Comparison of ENCODE assay signal across 11 cellular contexts in the genomic region with DNA sequence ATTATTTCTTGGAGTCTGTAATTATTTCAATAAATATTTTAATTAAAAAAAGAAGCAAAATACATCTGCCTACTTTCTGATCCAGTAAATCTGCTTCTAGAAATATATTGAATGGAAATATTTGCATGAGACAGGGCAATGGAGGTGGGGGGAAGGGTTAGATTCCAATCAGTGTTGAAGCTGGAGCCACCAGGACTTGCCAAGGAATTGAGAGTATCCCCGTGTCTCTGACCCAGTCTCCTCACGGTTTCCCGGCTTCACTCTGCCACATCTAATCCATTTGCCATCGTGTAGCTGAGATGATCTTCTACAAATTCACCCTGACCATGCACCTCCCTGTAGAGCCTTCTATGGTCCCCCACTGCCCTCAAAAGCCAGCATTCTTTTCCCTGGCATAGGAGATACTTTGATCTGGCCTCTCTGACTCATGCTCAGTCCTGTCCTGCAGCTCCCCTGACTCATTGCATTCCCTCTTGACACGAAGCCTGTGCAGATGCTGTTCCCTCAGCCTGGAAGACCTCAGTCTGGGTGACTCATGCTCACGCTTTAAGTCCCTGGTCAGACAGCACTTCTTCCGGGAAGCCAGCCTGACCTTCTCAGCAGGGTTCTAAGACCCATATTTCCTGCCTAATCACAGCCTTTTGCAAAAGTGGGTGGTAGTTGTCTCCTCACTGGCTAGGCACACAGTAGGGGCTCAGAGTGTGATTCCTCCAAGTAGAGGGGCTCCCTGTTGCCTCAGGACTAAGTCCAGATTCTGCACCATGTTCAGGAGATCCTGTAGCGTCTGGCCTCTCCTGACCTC.
DNase-seq lines count a peak whose midpoint lies in the region; ATAC-seq and TF ChIP-seq lines count a peak whose summit lies in the region.
"Had no signal": no experiment of that assay in that cellular context is flagged by ENCODE, and none has a peak within 500 bp of the region (broad histone marks: within the 10 kb centered on the region; RNA-seq: fewer than 3 reads in every experiment).

No MANE protein-coding gene starts in this region.

- TF ChIP-seq CTCF in AG09319 (IDR thresholded peaks at IDR 0.05; ENCODE audit: low read depth, low read length): no peak

- H3K27me3 Mint-ChIP-seq in activated naive CD8-positive, alpha-beta T cell treated with anti-CD3 and anti-CD28 coated beads, Interleukin-2, amount 50 U/mL, for 24 hours: peaks cover 6% of the 10 kb centered on the region

- no peaks in the 10 kb centered on the region for H3K36me3 Mint-ChIP-seq in activated naive CD8-positive, alpha-beta T cell treated with anti-CD3 and anti-CD28 coated beads, Interleukin-2, amount 50 U/mL, for 24 hours (ENCODE audit: low read depth)

- peak; percentile 87 for ATAC-seq in activated naive CD8-positive, alpha-beta T cell treated with anti-CD3 and anti-CD28 coated beads, Interleukin-2, amount 50 U/mL, for 24 hours
- ATAC-seq in GM21381 (IDR thresholded peaks at IDR 0.05; ENCODE audit: unreplicated experiment) (no peak), HG03159 (IDR thresholded peaks at IDR 0.05; ENCODE audit: unreplicated experiment) (no peak)

- peaks cover 8% of the 10 kb centered on the region for H3K4me1 Mint-ChIP-seq in activated naive CD8-positive, alpha-beta T cell treated with anti-CD3 and anti-CD28 coated beads, Interleukin-2, amount 50 U/mL, for 24 hours

- H3K27ac Mint-ChIP-seq in activated naive CD8-positive, alpha-beta T cell treated with anti-CD3 and anti-CD28 coated beads, Interleukin-2, amount 50 U/mL, for 24 hours: no peak overlapping the region
- H3K27ac Mint-ChIP-seq: activated CD4-positive, alpha-beta T cell treated with anti-CD3 and anti-CD28 coated beads, Interleukin-2, amount 10 ng/mL, durations not matched to agents 7 days and 5 days had no signal

- DNase-seq in AG09319 (ENCODE audit: extremely low read depth, low read depth) (peak; percentile 44), HS-27A (ENCODE audit: low read depth) (peak; percentile 97), kidney glomerular epithelial cell (lab: John Stamatoyannopoulos, UW) (peak; percentile 45), NCI-H1436 treated with DMSO at 0.1 percent for 48 hours (lab: John Stamatoyannopoulos, UW) (no peak), NCI-H1436 (lab: John Stamatoyannopoulos, UW) (no peak)
- peak; percentile 16 for DNase-seq in activated naive CD8-positive, alpha-beta T cell treated with anti-CD3 and anti-CD28 coated beads, Interleukin-2, amount 50 U/mL, for 24 hours
- DNase-seq: activated CD4-positive, alpha-beta T cell treated with anti-CD3 and anti-CD28 coated beads, Interleukin-2, amount 10 ng/mL, durations not matched to agents 7 days and 5 days; H7; NCI-H2081 treated with DMSO at 0.1 percent for 48 hours had no signal

- no peak overlapping the region for H3K4me3 Mint-ChIP-seq in activated naive CD8-positive, alpha-beta T cell treated with anti-CD3 and anti-CD28 coated beads, Interleukin-2, amount 50 U/mL, for 24 hours
- H3K4me3 Mint-ChIP-seq: activated CD4-positive, alpha-beta T cell treated with anti-CD3 and anti-CD28 coated beads, Interleukin-2, amount 10 ng/mL, durations not matched to agents 7 days and 5 days had no signal

- H3K9me3 Mint-ChIP-seq in activated naive CD8-positive, alpha-beta T cell treated with anti-CD3 and anti-CD28 coated beads, Interleukin-2, amount 50 U/mL, for 24 hours: peaks cover 9% of the 10 kb centered on the region

Comparison
In these comparisons a context has a peak if more than half of its experiments do, and no peak if none do; other contexts are left out.
1. DNase-seq: peak in AG09319 (single experiment), HS-27A (single experiment), activated naive CD8-positive, alpha-beta T cell treated with anti-CD3 and anti-CD28 coated beads, Interleukin-2, amount 50 U/mL, for 24 hours (single experiment) and kidney glomerular epithelial cell (single experiment); none in NCI-H1436 treated with DMSO at 0.1 percent for 48 hours (single experiment) and NCI-H1436 (single experiment).